In the genomic region with DNA sequence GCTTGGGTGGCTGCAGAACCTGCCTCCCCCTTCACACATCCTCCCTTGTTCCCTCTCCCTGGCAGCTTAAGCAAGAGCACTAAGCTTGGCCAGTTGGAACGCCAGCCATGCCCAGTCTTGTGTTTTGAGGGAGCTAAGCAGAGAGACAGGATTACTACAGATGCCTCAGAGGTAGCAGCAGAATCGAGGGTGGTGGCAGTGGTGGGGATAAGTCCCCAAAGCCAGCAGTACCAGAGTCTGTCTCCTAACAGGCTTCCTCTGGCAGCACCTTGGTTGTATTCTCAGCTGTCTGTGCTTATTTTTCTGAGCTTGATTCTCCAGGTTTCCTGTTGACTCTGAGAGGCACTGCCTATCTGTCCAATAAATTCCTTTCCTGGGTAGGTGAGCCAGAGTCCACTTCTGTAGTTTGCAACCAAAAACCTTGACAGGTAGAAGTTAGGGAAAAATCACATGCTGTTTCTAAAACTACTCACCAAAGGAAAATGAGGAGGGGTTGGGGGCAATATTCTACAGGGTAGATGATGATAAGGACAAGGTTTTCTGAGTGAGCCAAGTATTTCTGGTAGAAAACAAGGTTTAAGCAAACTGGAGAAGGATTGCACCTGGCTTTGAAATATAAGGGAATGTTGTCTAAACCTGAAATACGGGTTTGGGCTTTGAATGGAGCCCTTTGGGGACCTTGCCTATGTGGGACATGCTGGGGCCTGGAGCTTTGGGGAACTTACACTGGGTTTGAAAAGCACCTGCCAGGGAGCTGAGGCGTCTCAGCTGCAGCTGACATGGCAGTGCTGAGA, we compare ENCODE assay signal across 9 cellular contexts.
DNase-seq lines count a peak whose midpoint lies in the region; ATAC-seq and TF ChIP-seq lines count a peak whose summit lies in the region.
"Had no signal": no experiment of that assay in that cellular context is flagged by ENCODE, and none has a peak within 500 bp of the region (broad histone marks: within the 10 kb centered on the region; RNA-seq: fewer than 3 reads in every experiment).

No MANE protein-coding gene starts in this region.

- TF ChIP-seq CTCF in upper lobe of right lung (IDR thresholded peaks at IDR 0.05): no peak

- H3K27me3 Mint-ChIP-seq in activated CD8-positive, alpha-beta memory T cell treated with anti-CD3 and anti-CD28 coated beads, Interleukin-2, amount 10 ng/mL, durations not matched to agents 7 days and 5 days: no peaks in the 10 kb centered on the region

- H3K27ac ChIP-seq in iPS-20b (ENCODE audit: low read length) (no peak overlapping the region), upper lobe of right lung (peak overlapping the region; percentile 34)

- ATAC-seq in activated CD8-positive, alpha-beta memory T cell treated with anti-CD3 and anti-CD28 coated beads, Interleukin-2, amount 10 ng/mL, durations not matched to agents 7 days and 5 days: peak; percentile 47
- peak; percentile 91 for ATAC-seq in upper lobe of right lung

- H3K27me3 ChIP-seq in iPS-20b (ENCODE audit: insufficient read depth, low read length): no peaks in the 10 kb centered on the region
- no peaks in the 10 kb centered on the region for H3K27me3 ChIP-seq in upper lobe of right lung
- no peaks in the 10 kb centered on the region for H3K27me3 ChIP-seq in MG63

- H3K4me3 Mint-ChIP-seq in activated CD8-positive, alpha-beta memory T cell treated with anti-CD3 and anti-CD28 coated beads, Interleukin-2, amount 10 ng/mL, durations not matched to agents 7 days and 5 days: no peak overlapping the region

- no peak overlapping the region for H3K27ac Mint-ChIP-seq in activated CD8-positive, alpha-beta memory T cell treated with anti-CD3 and anti-CD28 coated beads, Interleukin-2, amount 10 ng/mL, durations not matched to agents 7 days and 5 days

- H3K9me3 ChIP-seq in iPS-20b (ENCODE audit: insufficient read depth, low read depth, low read length) (no peaks in the 10 kb centered on the region), upper lobe of right lung (no peaks in the 10 kb centered on the region), MG63 (no peaks in the 10 kb centered on the region)

- H3K4me1 ChIP-seq in iPS-20b (ENCODE audit: insufficient read depth, low read length): peaks cover 25% of the 10 kb centered on the region
- peaks cover 18% of the 10 kb centered on the region for H3K4me1 ChIP-seq in upper lobe of right lung

- H3K4me3 ChIP-seq in iPS-20b (ENCODE audit: low read length): peak overlapping the region; percentile 28
- H3K4me3 ChIP-seq in upper lobe of right lung: no peak overlapping the region
- H3K4me3 ChIP-seq in MG63: no peak overlapping the region

- H3K9ac ChIP-seq in iPS-20b (ENCODE audit: low read depth, low read length): 0 out of 2 replicates have a peak overlapping the region, but pooled peaks have one; percentile 16

- CTCF ChIA-PET in activated CD8-positive, alpha-beta memory T cell treated with anti-CD3 and anti-CD28 coated beads, Interleukin-2, amount 10 ng/mL, durations not matched to agents 7 days and 5 days (lab: Charles Lee): interaction anchor here (1.4 kb wide), 1 partner anchor 23 kb away, joined by 3 read pairs; no protein-coding TSS in a partner anchor

- intact Hi-C loops in upper lobe of right lung (cut with DNase I): no loop called here

- H3K9me3 Mint-ChIP-seq in activated CD8-positive, alpha-beta memory T cell treated with anti-CD3 and anti-CD28 coated beads, Interleukin-2, amount 10 ng/mL, durations not matched to agents 7 days and 5 days (ENCODE audit: low read depth): no peaks in the 10 kb centered on the region

- peaks cover 12% of the 10 kb centered on the region for H3K4me1 Mint-ChIP-seq in activated CD8-positive, alpha-beta memory T cell treated with anti-CD3 and anti-CD28 coated beads, Interleukin-2, amount 10 ng/mL, durations not matched to agents 7 days and 5 days

- H3K36me3 ChIP-seq in iPS-20b (ENCODE audit: insufficient read depth, low read depth, low read length): no peaks in the 10 kb centered on the region
- H3K36me3 ChIP-seq in upper lobe of right lung: no peaks in the 10 kb centered on the region
- H3K36me3 ChIP-seq in MG63: no peaks in the 10 kb centered on the region

- DNase-seq in activated CD8-positive, alpha-beta memory T cell treated with anti-CD3 and anti-CD28 coated beads, Interleukin-2, amount 10 ng/mL, durations not matched to agents 7 days and 5 days: no peak
- no peak for DNase-seq in activated CD8-positive, alpha-beta memory T cell treated with anti-CD3 and anti-CD28 coated beads, Interleukin-2, amount 50 U/mL, for 48 hours
- DNase-seq in NCI-H2196 (lab: John Stamatoyannopoulos, UW; ENCODE audit: unreplicated experiment) (peak; percentile 83), upper lobe of right lung (no peak), NOMO-1 (lab: John Stamatoyannopoulos, UW; ENCODE audit: unreplicated experiment in 2 of 2) (no peak), MG63 (no peak)
- DNase-seq in activated naive CD4-positive, alpha-beta T cell (lab: John Stamatoyannopoulos, UW): no peak
- DNase-seq: activated CD4-positive, CD25-positive, alpha-beta regulatory T cell treated with anti-CD3 and anti-CD28 coated beads, Interleukin-2, amount 50 U/mL, for 72 hours had no signal

- no peaks in the 10 kb centered on the region for H3K36me3 Mint-ChIP-seq in activated CD8-positive, alpha-beta memory T cell treated with anti-CD3 and anti-CD28 coated beads, Interleukin-2, amount 10 ng/mL, durations not matched to agents 7 days and 5 days
